In genomic region chr3:127261925-127262324, GRCh38 we compare ENCODE assay signal across 44 cellular contexts. TPM values are rescaled to one million over a fixed set of nuclear protein-coding genes. Genes with fewer than 3 reads are reported as not detected.
"Had no signal": no experiment of that assay in that cellular context is flagged by ENCODE, and none has a peak within 500 bp of the region (broad histone marks: within the 10 kb centered on the region; RNA-seq: fewer than 3 reads in every experiment).

No MANE protein-coding gene starts in this region.

- H3K27me3 Mint-ChIP-seq: activated naive CD8-positive, alpha-beta T cell treated with anti-CD3 and anti-CD28 coated beads, Interleukin-2, amount 10 ng/mL, durations not matched to agents 7 days and 5 days had no signal

- H3K27ac ChIP-seq: adrenal gland, ascending aorta, body of pancreas, brain microvascular endothelial cell, breast epithelium, cardiac muscle cell had no signal

- H3K9me3 ChIP-seq: adrenal gland, ascending aorta, body of pancreas, breast epithelium had no signal

- ATAC-seq: activated naive CD4-positive, alpha-beta T cell treated with anti-CD3 and anti-CD28 coated beads, Interleukin-2, amount 50 U/mL, for 72 hours; activated T-cell treated with anti-CD3 and anti-CD28 coated beads, Interleukin-2, amount 50 U/mL, for 4 hours; activated T-cell treated with anti-CD3 and anti-CD28 coated beads, Interleukin-2, amount 50 U/mL, for 72 hours; activated T-helper 17 cell treated with anti-CD3 and anti-CD28 coated beads, Interleukin-2, amount 50 U/mL, for 72 hours; body of pancreas had no signal

- H3K27ac Mint-ChIP-seq: activated naive CD4-positive, alpha-beta T cell treated with anti-CD3 and anti-CD28 coated beads for 36 hours; activated naive CD4-positive, alpha-beta T cell treated with anti-CD3 and anti-CD28 coated beads, Interleukin-2, amount 10 ng/mL, durations not matched to agents 7 days and 5 days; activated naive CD4-positive, alpha-beta T cell treated with anti-CD3 and anti-CD28 coated beads, Interleukin-2, amount 50 U/mL, for 24 hours; activated naive CD4-positive, alpha-beta T cell treated with anti-CD3 and anti-CD28 coated beads, Interleukin-2, amount 50 U/mL, for 72 hours; activated naive CD8-positive, alpha-beta T cell; activated naive CD8-positive, alpha-beta T cell treated with anti-CD3 and anti-CD28 coated beads for 36 hours; activated naive CD8-positive, alpha-beta T cell treated with anti-CD3 and anti-CD28 coated beads, Interleukin-2, amount 10 ng/mL, durations not matched to agents 7 days and 5 days; activated naive CD8-positive, alpha-beta T cell treated with anti-CD3 and anti-CD28 coated beads, Interleukin-2, amount 50 U/mL, for 24 hours; activated T-cell treated with anti-CD3 and anti-CD28 coated beads, Interleukin-2, amount 50 U/mL, for 24 hours; activated T-cell treated with anti-CD3 and anti-CD28 coated beads, Interleukin-2, amount 50 U/mL, for 72 hours; activated T-helper 1 cell treated with anti-CD3 and anti-CD28 coated beads, Interleukin-12 subunit alpha, Interleukin-12 subunit beta, Interleukin-2, Interleukin-4 antibody, amounts not matched to agents 30 ng/mL and 10 ng/mL and 1 ng/mL, durations not matched to agents 14 hours and 24 hours and 36 hours; activated T-helper 17 cell treated with anti-CD3 and anti-CD28 coated beads, Interleukin-2, amount 50 U/mL, for 72 hours; activated T-helper 2 cell treated with anti-CD3 and anti-CD28 coated beads, Interferon-gamma antibody, Interleukin-2, Interleukin-4, amounts not matched to agents 10 μg/mL and 5 μg/mL and 100 μg/mL, durations not matched to agents 14 hours and 24 hours and 36 hours; brain had no signal

- H3K4me3 Mint-ChIP-seq: activated naive CD4-positive, alpha-beta T cell treated with anti-CD3 and anti-CD28 coated beads for 36 hours; activated naive CD4-positive, alpha-beta T cell treated with anti-CD3 and anti-CD28 coated beads, Interleukin-2, amount 10 ng/mL, durations not matched to agents 7 days and 5 days; activated naive CD4-positive, alpha-beta T cell treated with anti-CD3 and anti-CD28 coated beads, Interleukin-2, amount 50 U/mL, for 24 hours; activated naive CD8-positive, alpha-beta T cell; activated naive CD8-positive, alpha-beta T cell treated with anti-CD3 and anti-CD28 coated beads for 36 hours; activated naive CD8-positive, alpha-beta T cell treated with anti-CD3 and anti-CD28 coated beads, Interleukin-2, amount 10 ng/mL, durations not matched to agents 7 days and 5 days; activated naive CD8-positive, alpha-beta T cell treated with anti-CD3 and anti-CD28 coated beads, Interleukin-2, amount 50 U/mL, for 24 hours; activated T-cell treated with anti-CD3 and anti-CD28 coated beads, Interleukin-2, amount 50 U/mL, for 24 hours; activated T-cell treated with anti-CD3 and anti-CD28 coated beads, Interleukin-2, amount 50 U/mL, for 4 hours; activated T-cell treated with anti-CD3 and anti-CD28 coated beads, Interleukin-2, amount 50 U/mL, for 72 hours; activated T-helper 1 cell treated with anti-CD3 and anti-CD28 coated beads, Interleukin-12 subunit alpha, Interleukin-12 subunit beta, Interleukin-2, Interleukin-4 antibody, amounts not matched to agents 30 ng/mL and 10 ng/mL and 1 ng/mL, durations not matched to agents 14 hours and 24 hours and 36 hours; activated T-helper 17 cell treated with anti-CD3 and anti-CD28 coated beads, Interleukin-2, amount 50 U/mL, for 72 hours; brain; central memory CD8-positive, alpha-beta T cell had no signal

- DNase-seq: activated effector memory CD4-positive, alpha-beta T cell treated with anti-CD3 and anti-CD28 coated beads, Interleukin-2, amount 50 U/mL, for 16 hours; activated effector memory CD4-positive, alpha-beta T cell treated with Interleukin-2 at 50 U/mL for 16 hours; activated gamma-delta T cell; activated gamma-delta T cell treated with Interleukin-2 at 50 U/mL for 16 hours; activated naive CD4-positive, alpha-beta T cell; activated naive CD4-positive, alpha-beta T cell treated with anti-CD3 and anti-CD28 coated beads for 36 hours; activated naive CD4-positive, alpha-beta T cell treated with anti-CD3 and anti-CD28 coated beads, Interleukin-2, amount 10 ng/mL, durations not matched to agents 7 days and 5 days; activated naive CD4-positive, alpha-beta T cell treated with anti-CD3 and anti-CD28 coated beads, Interleukin-2, amount 50 U/mL, for 16 hours; activated naive CD4-positive, alpha-beta T cell treated with Interleukin-2 at 50 U/mL for 16 hours; activated naive CD8-positive, alpha-beta T cell treated with anti-CD3 and anti-CD28 coated beads for 36 hours; activated naive CD8-positive, alpha-beta T cell treated with anti-CD3 and anti-CD28 coated beads, Interleukin-2, amount 10 ng/mL, durations not matched to agents 7 days and 5 days; activated naive CD8-positive, alpha-beta T cell treated with anti-CD3 and anti-CD28 coated beads, Interleukin-2, amount 50 U/mL, for 24 hours; activated T-cell treated with anti-CD3 and anti-CD28 coated beads, Interleukin-2, amount 50 U/mL, for 1 hour; activated T-cell treated with anti-CD3 and anti-CD28 coated beads, Interleukin-2, amount 50 U/mL, for 24 hours; activated T-cell treated with anti-CD3 and anti-CD28 coated beads, Interleukin-2, amount 50 U/mL, for 4 hours; activated T-cell treated with anti-CD3 and anti-CD28 coated beads, Interleukin-2, amount 50 U/mL, for 48 hours; activated T-cell treated with anti-CD3 and anti-CD28 coated beads, Interleukin-2, amount 50 U/mL, for 72 hours; adrenal gland; amniotic stem cell; amygdala; anterior cingulate cortex; aorta; body of pancreas; brain microvascular endothelial cell; caudate nucleus; central memory CD4-positive, alpha-beta T cell; cerebellar nuclear complex had no signal

- H3K4me3 ChIP-seq: adrenal gland, ascending aorta, body of pancreas, breast epithelium, cardiac muscle cell had no signal

- H3K36me3 Mint-ChIP-seq: activated naive CD4-positive, alpha-beta T cell treated with anti-CD3 and anti-CD28 coated beads, Interleukin-2, amount 10 ng/mL, durations not matched to agents 7 days and 5 days; activated naive CD4-positive, alpha-beta T cell treated with anti-CD3 and anti-CD28 coated beads, Interleukin-2, amount 50 U/mL, for 24 hours; activated naive CD4-positive, alpha-beta T cell treated with anti-CD3 and anti-CD28 coated beads, Interleukin-2, amount 50 U/mL, for 72 hours; activated naive CD8-positive, alpha-beta T cell; activated naive CD8-positive, alpha-beta T cell treated with anti-CD3 and anti-CD28 coated beads for 36 hours; activated naive CD8-positive, alpha-beta T cell treated with anti-CD3 and anti-CD28 coated beads, Interleukin-2, amount 10 ng/mL, durations not matched to agents 7 days and 5 days; brain had no signal

- H3K4me1 ChIP-seq: adrenal gland, ascending aorta, body of pancreas had no signal

- H3K9me3 Mint-ChIP-seq: activated naive CD4-positive, alpha-beta T cell treated with anti-CD3 and anti-CD28 coated beads for 36 hours; activated naive CD4-positive, alpha-beta T cell treated with anti-CD3 and anti-CD28 coated beads, Interleukin-2, amount 10 ng/mL, durations not matched to agents 7 days and 5 days; activated naive CD4-positive, alpha-beta T cell treated with anti-CD3 and anti-CD28 coated beads, Interleukin-2, amount 50 U/mL, for 24 hours; activated naive CD8-positive, alpha-beta T cell treated with anti-CD3 and anti-CD28 coated beads for 36 hours; activated naive CD8-positive, alpha-beta T cell treated with anti-CD3 and anti-CD28 coated beads, Interleukin-2, amount 50 U/mL, for 24 hours; activated T-cell treated with anti-CD3 and anti-CD28 coated beads, Interleukin-2, amount 50 U/mL, for 24 hours; activated T-cell treated with anti-CD3 and anti-CD28 coated beads, Interleukin-2, amount 50 U/mL, for 4 hours; activated T-cell treated with anti-CD3 and anti-CD28 coated beads, Interleukin-2, amount 50 U/mL, for 72 hours; activated T-helper 1 cell treated with anti-CD3 and anti-CD28 coated beads, Interleukin-12 subunit alpha, Interleukin-12 subunit beta, Interleukin-2, Interleukin-4 antibody, amounts not matched to agents 30 ng/mL and 10 ng/mL and 1 ng/mL, durations not matched to agents 14 hours and 24 hours and 36 hours; activated T-helper 17 cell treated with anti-CD3 and anti-CD28 coated beads, Interleukin-2, amount 50 U/mL, for 72 hours; activated T-helper 2 cell treated with anti-CD3 and anti-CD28 coated beads, Interferon-gamma antibody, Interleukin-2, Interleukin-4, amounts not matched to agents 10 μg/mL and 5 μg/mL and 100 μg/mL, durations not matched to agents 14 hours and 24 hours and 36 hours; central memory CD8-positive, alpha-beta T cell had no signal

- H3K4me1 Mint-ChIP-seq: activated naive CD4-positive, alpha-beta T cell treated with anti-CD3 and anti-CD28 coated beads, Interleukin-2, amount 10 ng/mL, durations not matched to agents 7 days and 5 days; activated naive CD4-positive, alpha-beta T cell treated with anti-CD3 and anti-CD28 coated beads, Interleukin-2, amount 50 U/mL, for 24 hours; activated naive CD8-positive, alpha-beta T cell treated with anti-CD3 and anti-CD28 coated beads for 36 hours; activated naive CD8-positive, alpha-beta T cell treated with anti-CD3 and anti-CD28 coated beads, Interleukin-2, amount 10 ng/mL, durations not matched to agents 7 days and 5 days; activated naive CD8-positive, alpha-beta T cell treated with anti-CD3 and anti-CD28 coated beads, Interleukin-2, amount 50 U/mL, for 24 hours; activated T-helper 17 cell treated with anti-CD3 and anti-CD28 coated beads, Interleukin-2, amount 50 U/mL, for 72 hours; brain; central memory CD8-positive, alpha-beta T cell had no signal

- H3K27me3 ChIP-seq: adrenal gland, ascending aorta, body of pancreas, brain microvascular endothelial cell, breast epithelium, cardiac muscle cell had no signal

- H3K36me3 ChIP-seq: adrenal gland, ascending aorta, brain microvascular endothelial cell, breast epithelium, cardiac muscle cell had no signal

RNA-seq across cellular contexts. Expression of gene PRR20G, which starts 25.9 kb away (rescaled TPM):
- total RNA-seq: activated naive CD4-positive, alpha-beta T cell treated with anti-CD3 and anti-CD28 coated beads for 36 hours; activated naive CD4-positive, alpha-beta T cell treated with anti-CD3 and anti-CD28 coated beads, Interleukin-2, amount 50 U/mL, for 72 hours; activated naive CD8-positive, alpha-beta T cell treated with anti-CD3 and anti-CD28 coated beads for 36 hours; activated naive CD8-positive, alpha-beta T cell treated with anti-CD3 and anti-CD28 coated beads, Interleukin-2, amount 10 ng/mL, durations not matched to agents 7 days and 5 days; activated T-cell treated with anti-CD3 and anti-CD28 coated beads, Interleukin-2, amount 50 U/mL, for 4 hours; activated T-cell treated with anti-CD3 and anti-CD28 coated beads, Interleukin-2, amount 50 U/mL, for 72 hours; activated T-helper 1 cell treated with anti-CD3 and anti-CD28 coated beads, Interleukin-12 subunit alpha, Interleukin-12 subunit beta, Interleukin-2, Interleukin-4 antibody, amounts not matched to agents 30 ng/mL and 10 ng/mL and 1 ng/mL, durations not matched to agents 14 hours and 24 hours and 36 hours; activated T-helper 17 cell treated with anti-CD3 and anti-CD28 coated beads, Interleukin-2, amount 50 U/mL, for 72 hours; activated T-helper 2 cell treated with anti-CD3 and anti-CD28 coated beads, Interferon-gamma antibody, Interleukin-2, Interleukin-4, amounts not matched to agents 10 μg/mL and 5 μg/mL and 100 μg/mL, durations not matched to agents 14 hours and 24 hours and 36 hours; adrenal gland; aorta; ascending aorta; astrocyte; body of pancreas; breast epithelium; bronchial epithelial cell; cardiac muscle cell; cardiac septum; cerebellum; chondrocyte had no signal
- polyA plus RNA-seq: adipose tissue, adrenal gland, aorta, cardiac muscle cell had no signal
